Comparison of ENCODE assay signal across 20 cellular contexts in the genomic region with DNA sequence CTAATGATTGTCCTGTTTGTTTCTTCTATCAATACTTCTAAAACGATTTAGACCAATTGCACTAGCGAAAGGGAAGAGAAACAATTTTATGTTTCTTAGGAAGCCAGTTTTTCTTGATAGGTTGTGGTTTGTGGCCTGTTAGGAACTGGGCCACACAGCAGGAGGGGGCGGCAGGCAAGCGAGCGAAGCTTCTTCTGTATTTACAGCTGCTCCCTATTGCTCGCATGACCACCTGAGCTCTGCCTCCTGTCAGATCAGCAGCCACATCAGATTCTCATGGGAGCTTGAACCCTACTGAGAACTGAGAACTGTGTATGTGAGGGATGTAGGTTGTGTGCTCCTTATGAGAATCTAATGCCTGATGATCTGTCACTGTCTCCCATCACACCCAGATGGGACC.
A peak's percentile ranks its signal among the peaks of the same experiment; 100 is the strongest.
DNase-seq lines count a peak whose midpoint lies in the region; FAIRE-seq and TF ChIP-seq lines count a peak whose summit lies in the region.
"Had no signal": no experiment of that assay in that cellular context is flagged by ENCODE, and none has a peak within 500 bp of the region (broad histone marks: within the 10 kb centered on the region; RNA-seq: fewer than 3 reads in every experiment).

No MANE protein-coding gene starts in this region.

- H3K9me3 ChIP-seq in sigmoid colon: no peaks in the 10 kb centered on the region

- H3K27me3 ChIP-seq in sigmoid colon: no peaks in the 10 kb centered on the region
- H3K27me3 ChIP-seq: BLaER1 treated with 17β-estradiol and CSF1 and Interleukin-3, amounts not matched to agents 10 nM and 100 nM had no signal

- H3K4me1 ChIP-seq in sigmoid colon: no peaks in the 10 kb centered on the region

- no peaks in the 10 kb centered on the region for H3K36me3 ChIP-seq in sigmoid colon
- H3K36me3 ChIP-seq: BLaER1 treated with 17β-estradiol and CSF1 and Interleukin-3, amounts not matched to agents 10 nM and 100 nM had no signal

- DNase-seq in activated CD8-positive, alpha-beta memory T cell treated with anti-CD3 and anti-CD28 coated beads for 24 hours: peak; percentile 11
- DNase-seq in activated CD8-positive, alpha-beta memory T cell treated with anti-CD3 and anti-CD28 coated beads, Interleukin-2, amount 50 U/mL, for 48 hours: no peak
- DNase-seq in Jurkat, Clone E6-1 (ENCODE audit: low read depth, low spot score): peak; percentile 11
- DNase-seq in sigmoid colon (peak; percentile 4), NCI-H1694 treated with DMSO at 0.1 percent for 48 hours (lab: John Stamatoyannopoulos, UW) (no peak), HTR-8/SVneo (ENCODE audit: insufficient read length, low spot score) (no peak), T-helper 9 cell (no peak)
- DNase-seq: Calu3; CD4-positive, alpha-beta memory T cell; COR-L47; DMS53; DMS79 treated with DMSO at 0.1 percent for 48 hours; H9 had no signal

- FAIRE-seq in HTR-8/SVneo (lab: Jason Lieb, UNC): no peak
- FAIRE-seq: A204.1, G401.6, GM12878, GM19239 had no signal

- WGBS in sigmoid colon, 2 donors: 59 to 89% methylated on average over 6 of the region's 6 CpGs

- no peak for TF ChIP-seq EP300 in sigmoid colon (IDR thresholded peaks at IDR 0.05)

- no peak for TF ChIP-seq POLR2A in sigmoid colon (IDR thresholded peaks at IDR 0.05)

- H3K4me3 ChIP-seq in Jurkat, Clone E6-1 (ENCODE audit: low read length): no peak overlapping the region
- H3K4me3 ChIP-seq in sigmoid colon: no peak overlapping the region
- H3K4me3 ChIP-seq: BLaER1 treated with 17β-estradiol and CSF1 and Interleukin-3, amounts not matched to agents 10 nM and 100 nM; GM12878; GM23338 had no signal

- intact Hi-C loops in sigmoid colon (cut with DNase I): no loop called here

- no peak for TF ChIP-seq CTCF in sigmoid colon (IDR thresholded peaks at IDR 0.05)

- no peak overlapping the region for H3K27ac ChIP-seq in sigmoid colon
- H3K27ac ChIP-seq: 22Rv1; BLaER1 treated with 17β-estradiol and CSF1 and Interleukin-3, amounts not matched to agents 10 nM and 100 nM had no signal

Comparison
In these comparisons a context has a peak if more than half of its experiments do, and no peak if none do; other contexts are left out.
1. DNase-seq: peak in activated CD8-positive, alpha-beta memory T cell treated with anti-CD3 and anti-CD28 coated beads for 24 hours (single experiment), Jurkat, Clone E6-1 (single experiment) and sigmoid colon (single experiment); none in activated CD8-positive, alpha-beta memory T cell treated with anti-CD3 and anti-CD28 coated beads, Interleukin-2, amount 50 U/mL, for 48 hours (single experiment), NCI-H1694 treated with DMSO at 0.1 percent for 48 hours (single experiment), HTR-8/SVneo (single experiment) and T-helper 9 cell (single experiment).